14 cellular contexts compared by ENCODE assay signal in the genomic region with DNA sequence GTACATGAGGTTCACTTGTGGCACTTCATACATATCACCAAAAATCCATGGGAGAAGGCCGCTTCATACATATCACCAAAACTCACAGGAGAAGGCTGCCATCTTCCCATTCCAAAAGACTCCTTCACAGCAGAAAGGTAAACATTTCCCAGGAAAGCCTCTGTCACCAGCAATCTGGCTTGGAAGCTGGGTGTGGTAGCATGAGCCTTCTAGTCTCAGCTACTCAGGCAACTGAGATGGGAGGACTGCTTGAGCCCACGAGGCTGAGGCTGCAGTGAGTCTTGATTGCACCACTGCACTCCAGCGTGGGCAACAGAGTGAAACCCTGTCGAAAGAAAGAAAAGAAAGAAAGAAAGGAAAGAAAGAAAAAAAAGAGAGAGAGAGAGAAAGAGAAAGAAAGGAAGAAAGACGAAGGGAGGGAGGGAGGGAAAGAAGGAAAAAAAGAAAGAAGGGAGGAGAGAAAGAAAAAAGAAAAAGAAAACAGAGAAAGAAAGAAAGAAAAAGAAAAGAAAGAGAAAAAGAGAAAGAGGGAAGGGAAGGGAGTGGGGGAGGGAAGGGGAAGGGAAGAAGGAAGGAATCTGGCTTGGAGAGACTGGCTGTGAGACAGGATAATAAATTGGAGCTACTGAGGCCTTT. TPM values are rescaled to one million over a fixed set of nuclear protein-coding genes. Genes with fewer than 3 reads are reported as not detected.
DNase-seq lines count a peak whose midpoint lies in the region; ATAC-seq, FAIRE-seq and TF ChIP-seq lines count a peak whose summit lies in the region.
"Had no signal": no experiment of that assay in that cellular context is flagged by ENCODE, and none has a peak within 500 bp of the region (broad histone marks: within the 10 kb centered on the region; RNA-seq: fewer than 3 reads in every experiment).

No MANE protein-coding gene starts in this region.

- H3K36me3 Mint-ChIP-seq in activated T-helper 2 cell treated with anti-CD3 and anti-CD28 coated beads, Interferon-gamma antibody, Interleukin-2, Interleukin-4, amounts not matched to agents 10 μg/mL and 5 μg/mL and 100 μg/mL, durations not matched to agents 14 hours and 24 hours and 36 hours (ENCODE audit: low read depth), result peaks cover 30% of the 10 kb centered on the region

- no peaks in the 10 kb centered on the region for H3K9me3 ChIP-seq in HepG2 (ENCODE audit: low read length)
- no peaks in the 10 kb centered on the region for H3K9me3 ChIP-seq in right lobe of liver
- no peaks in the 10 kb centered on the region for H3K9me3 ChIP-seq in mucosa of stomach (ENCODE audit: control insufficient read depth, low read length)
- no peaks in the 10 kb centered on the region for H3K9me3 ChIP-seq in aorta (ENCODE audit: control insufficient read depth, low read length)
- H3K9me3 ChIP-seq: MG63 had no signal

- DNase-seq in HepG2 (ENCODE audit: low spot score), result no peak
- DNase-seq in right lobe of liver, result no peak
- no peak for DNase-seq in activated T-helper 2 cell treated with anti-CD3 and anti-CD28 coated beads, Interferon-gamma antibody, Interleukin-2, Interleukin-4, amounts not matched to agents 10 μg/mL and 5 μg/mL and 100 μg/mL, durations not matched to agents 14 hours and 24 hours and 36 hours (ENCODE audit: low spot score)
- DNase-seq in aorta, result no peak
- no peak for DNase-seq in HuH-7 (ENCODE audit: low spot score)
- no peak for DNase-seq in inferior parietal cortex (ENCODE audit: extremely low spot score)
- no peak for DNase-seq in hippocampal formation (lab: John Stamatoyannopoulos, UW)
- DNase-seq: anterior cingulate cortex, GDM1, MG63, PC-9 had no signal

- peak overlapping the region; percentile 80 for H3K27ac Mint-ChIP-seq in activated T-helper 2 cell treated with anti-CD3 and anti-CD28 coated beads, Interferon-gamma antibody, Interleukin-2, Interleukin-4, amounts not matched to agents 10 μg/mL and 5 μg/mL and 100 μg/mL, durations not matched to agents 14 hours and 24 hours and 36 hours
- H3K27ac Mint-ChIP-seq: B cell had no signal

- peaks cover 96% of the 10 kb centered on the region for H3K79me2 ChIP-seq in HepG2 (ENCODE audit: insufficient read depth, low read length)

- intact Hi-C loops in HepG2 (cut with micrococcal nuclease; ENCODE audit: unreplicated experiment) (no loop called here), right lobe of liver (cut with DNase I) (no loop called here), aorta (cut with DNase I) (loop anchor here in 1 of 2 donors (10.0 kb wide), 1 partner anchor 49 kb away; no protein-coding TSS in a partner anchor)
- intact Hi-C loops in activated T-helper 2 cell treated with anti-CD3 and anti-CD28 coated beads, Interferon-gamma antibody, Interleukin-2, Interleukin-4, amounts not matched to agents 10 μg/mL and 5 μg/mL and 100 μg/mL, durations not matched to agents 14 hours and 24 hours and 36 hours (cut with micrococcal nuclease), result no loop called here

- POLR2A ChIA-PET in HepG2 (lab: Yijun Ruan, JAX), result interaction anchor here (1.0 to 5.5 kb wide), 2 partner anchors 12 to 18 kb away, joined by 3 to 26 read pairs; no protein-coding TSS in a partner anchor

- ATAC-seq in HepG2 (no peak), right lobe of liver (no peak), aorta (ENCODE audit: low FRiP score) (no peak)

- H3K4me1 ChIP-seq in HepG2 (ENCODE audit: insufficient read depth, low read length) (peaks cover 98% of the 10 kb centered on the region), right lobe of liver (peaks cover 0 to 64% (median 15%) of the 10 kb centered on the region in 4 donors), mucosa of stomach (ENCODE audit: control insufficient read depth, insufficient read depth, low read length) (peaks cover 62% of the 10 kb centered on the region), aorta (ENCODE audit: control insufficient read depth in 1 of 2, insufficient read depth in 2 of 2, low read length in 2 of 2) (peaks cover 13 to 17% of the 10 kb centered on the region in 2 donors)

- no peak overlapping the region for H2AFZ ChIP-seq in HepG2 (ENCODE audit: low read length)
- H2AFZ ChIP-seq: PC-9 had no signal

- H3K27me3 ChIP-seq in HepG2 (ENCODE audit: control insufficient read depth in 1 of 2, insufficient read depth in 2 of 2, low read length in 2 of 2) (no peaks in the 10 kb centered on the region), right lobe of liver (no peaks in the 10 kb centered on the region), mucosa of stomach (ENCODE audit: control insufficient read depth, insufficient read depth, low read length) (no peaks in the 10 kb centered on the region), aorta (ENCODE audit: control insufficient read depth in 1 of 2, insufficient read depth in 2 of 2, low read length in 1 of 2) (no peaks in the 10 kb centered on the region)
- H3K27me3 ChIP-seq: MG63 had no signal

- BruUV-seq in HepG2 (replicated peaks; lab: Mats Ljungman, UMichigan), result no TSS peak

- H3K9me3 Mint-ChIP-seq in activated T-helper 2 cell treated with anti-CD3 and anti-CD28 coated beads, Interferon-gamma antibody, Interleukin-2, Interleukin-4, amounts not matched to agents 10 μg/mL and 5 μg/mL and 100 μg/mL, durations not matched to agents 14 hours and 24 hours and 36 hours, result no peaks in the 10 kb centered on the region

- WGBS in HepG2 (ENCODE audit: low lambda C conversion rate), result 95% methylated on average over 5 of the region's 5 CpGs
- 75% methylated on average over 5 of the region's 5 CpGs for WGBS in right lobe of liver (ENCODE audit: insufficient coverage, low coverage, low lambda C conversion rate, missing lambda C conversion rate)
- WGBS in aorta, 2 donors, result 52 to 53% methylated on average over 5 of the region's 5 CpGs

- H3K9ac ChIP-seq in HepG2 (ENCODE audit: insufficient read depth, low read depth, low read length) (no peak overlapping the region), mucosa of stomach (ENCODE audit: low read length) (peak overlapping the region; percentile 19)

- TF ChIP-seq POLR2A in HepG2 (IDR thresholded peaks at IDR 0.05; ENCODE audit: insufficient read depth in 1 of 2, low read depth in 2 of 2, low read length in 2 of 2) (no peak), right lobe of liver (IDR thresholded peaks at IDR 0.05) (no peak)

- TF ChIP-seq CTCF in HepG2 (CRISPR knock-in tag; IDR thresholded peaks at IDR 0.05) (no peak), right lobe of liver (IDR thresholded peaks at IDR 0.05) (no peak)

- H3K27me3 Mint-ChIP-seq in activated T-helper 2 cell treated with anti-CD3 and anti-CD28 coated beads, Interferon-gamma antibody, Interleukin-2, Interleukin-4, amounts not matched to agents 10 μg/mL and 5 μg/mL and 100 μg/mL, durations not matched to agents 14 hours and 24 hours and 36 hours (ENCODE audit: low read depth), result no peaks in the 10 kb centered on the region

- H3K36me3 ChIP-seq in HepG2 (replicated peaks in 1 of 2; ENCODE audit: control insufficient read depth in 1 of 2, insufficient read depth in 2 of 2, low read length in 2 of 2) (no peaks in the 10 kb centered on the region), right lobe of liver (no peaks in the 10 kb centered on the region), mucosa of stomach (ENCODE audit: control insufficient read depth, insufficient read depth, low read length) (no peaks in the 10 kb centered on the region), aorta (ENCODE audit: control insufficient read depth in 1 of 2, insufficient read depth in 2 of 2, low read length in 1 of 2) (no peaks in the 10 kb centered on the region)
- H3K36me3 ChIP-seq: MG63 had no signal

- CTCF ChIA-PET in HepG2 (lab: Yijun Ruan, JAX; ENCODE audit: low intra/inter-chr PET ratio, low total read pairs), result no interaction called here

- no peak for TF ChIP-seq RAD21 in HepG2 (CRISPR knock-in tag; IDR thresholded peaks at IDR 0.05)

- H4K20me1 ChIP-seq in HepG2 (ENCODE audit: insufficient read depth, low read length), result peaks cover 3% of the 10 kb centered on the region; the same call in 1 of the 2 replicates

- H3K27ac ChIP-seq in HepG2 (ENCODE audit: extremely low read length, insufficient read depth, low read length) (no peak overlapping the region), right lobe of liver (no peak overlapping the region), aorta (ENCODE audit: low read depth in 1 of 2, low read length in 2 of 2) (peak overlapping the region; percentile 13 to 93)
- H3K27ac ChIP-seq: PC-9 had no signal

- no peak for FAIRE-seq in HepG2 (lab: Jason Lieb, UNC)
- FAIRE-seq: endothelial cell of umbilical vein had no signal

- peaks cover 91% of the 10 kb centered on the region for H3K4me1 Mint-ChIP-seq in activated T-helper 2 cell treated with anti-CD3 and anti-CD28 coated beads, Interferon-gamma antibody, Interleukin-2, Interleukin-4, amounts not matched to agents 10 μg/mL and 5 μg/mL and 100 μg/mL, durations not matched to agents 14 hours and 24 hours and 36 hours (ENCODE audit: low read depth)

- H3K4me3 Mint-ChIP-seq in activated T-helper 2 cell treated with anti-CD3 and anti-CD28 coated beads, Interferon-gamma antibody, Interleukin-2, Interleukin-4, amounts not matched to agents 10 μg/mL and 5 μg/mL and 100 μg/mL, durations not matched to agents 14 hours and 24 hours and 36 hours (ENCODE audit: low read depth), result peak overlapping the region; percentile 76
- H3K4me3 Mint-ChIP-seq: B cell had no signal

- TF ChIP-seq EP300 in HepG2 (IDR thresholded peaks at IDR 0.05; ENCODE audit: low read depth in 2 of 2, low read length in 2 of 2), result no peak
- no peak for TF ChIP-seq EP300 in HepG2 (CRISPR knock-in tag; IDR thresholded peaks at IDR 0.05; ENCODE audit: borderline replicate concordance)

- H3K4me2 ChIP-seq in HepG2 (ENCODE audit: low read depth, low read length), result no peak overlapping the region
- H3K4me2 ChIP-seq: PC-9 had no signal

- in situ Hi-C loops in HepG2 (cut with HindIII; ENCODE audit: extremely low pct_ligation_motif_present, low pct_unique_long_range_greater_than_20kb), result no loop called here

- H3K4me3 ChIP-seq in HepG2 (replicated peaks in 1 of 3; ENCODE audit: insufficient read depth in 1 of 3, low read depth in 2 of 3, low read length in 3 of 3) (no peak overlapping the region), right lobe of liver (no peak overlapping the region), mucosa of stomach (ENCODE audit: low read length) (no peak overlapping the region), aorta (ENCODE audit: low read length in 2 of 2) (no peak overlapping the region)
- H3K4me3 ChIP-seq: MG63, PC-9 had no signal

RNA-seq across cellular contexts. Expression of a gene that starts 7.2 kb away (rescaled TPM):
- total RNA-seq in HepG2 (2016; rRNA removed; fragmentation: Illumina TruSeq; extraction: Trizol) (16.3 and 24.8 TPM in 2 replicates), right lobe of liver (10 to 100 TPM; 15.8 to 23.2 (median 17.8) TPM), aorta (100 to 1,000 TPM in 1 of 2 donors, 10 to 100 TPM in 1; 75.7 to 115 TPM)
- total RNA-seq in HepG2 (2016; cell fraction: cytosol; rRNA removed; fragmentation: Illumina TruSeq; extraction: Trizol; ENCODE audit: low read depth), result 24.3 and 29.3 TPM in 2 replicates
- total RNA-seq in HepG2 (2016; cell fraction: insoluble cytoplasmic fraction; rRNA removed; fragmentation: Illumina TruSeq; extraction: Trizol), result 14.1 and 27.5 TPM in 2 replicates
- total RNA-seq in HepG2 (2016; cell fraction: membrane; rRNA removed; fragmentation: Illumina TruSeq; extraction: Trizol), result 13.9 and 14.8 TPM in 2 replicates
- 30.1 and 36.3 TPM in 2 replicates for total RNA-seq in HepG2 (2016; cell fraction: nucleus; rRNA removed; fragmentation: Illumina TruSeq; extraction: Trizol)
- polyA plus RNA-seq in HepG2 (2011; rRNA removed) (17.8 and 23.5 TPM in 2 replicates), aorta (10 to 100 TPM; 15.0 to 62.1 TPM)
- polyA plus RNA-seq in HepG2 (2011; cell fraction: cytosol; rRNA removed), result 15.1 TPM in 2 replicates
- polyA plus RNA-seq in HepG2 (2011; cell fraction: nucleus; rRNA removed), result 38.4 and 48.0 TPM in 2 replicates
- 18.0 and 20.2 TPM in 2 replicates for polyA plus RNA-seq in HepG2 (2012)
- 0.89 and 1.1 TPM in 2 replicates for polyA plus RNA-seq in HepG2 (2016; cell fraction: cytosol; fragmentation: Illumina TruSeq; extraction: Trizol; ENCODE audit: low read depth)
- polyA plus RNA-seq in HepG2 (2016; cell fraction: insoluble cytoplasmic fraction; fragmentation: Illumina TruSeq; extraction: Trizol; ENCODE audit: low read depth), result 10.0 and 13.0 TPM in 2 replicates
- polyA plus RNA-seq in HepG2 (2016; cell fraction: membrane; fragmentation: Illumina TruSeq; extraction: Trizol; ENCODE audit: low read depth), result 3.6 and 4.4 TPM in 2 replicates
- 39.1 and 41.4 TPM in 2 replicates for polyA plus RNA-seq in HepG2 (2016; cell fraction: nucleus; fragmentation: Illumina TruSeq; extraction: Trizol; ENCODE audit: insufficient read depth, low read depth)
- 0.94 and 60.0 TPM in 2 replicates for polyA minus RNA-seq in HepG2 (2011; rRNA and poly(A)+ RNA removed; ENCODE audit: low replicate concordance)
- polyA minus RNA-seq in HepG2 (2011; cell fraction: cytosol; rRNA and poly(A)+ RNA removed), result 12.2 and 17.4 TPM in 2 replicates
- 26.6 and 27.2 TPM in 2 replicates for polyA minus RNA-seq in HepG2 (2011; cell fraction: nucleus; rRNA and poly(A)+ RNA removed)
- 42.5 and 47.9 TPM in 2 replicates for total RNA-seq in activated T-helper 2 cell treated with anti-CD3 and anti-CD28 coated beads, Interferon-gamma antibody, Interleukin-2, Interleukin-4, amounts not matched to agents 10 μg/mL and 5 μg/mL and 100 μg/mL, durations not matched to agents 14 hours and 24 hours and 36 hours
- total RNA-seq: PC-9 had no signal

Comparison
In these comparisons a context has a peak if more than half of its experiments do, and no peak if none do; other contexts are left out.
1. H3K27ac ChIP-seq: peak in aorta (2 of 2); none in HepG2 (single experiment) and right lobe of liver (0 of 3).